10 cellular contexts compared by ENCODE assay signal in the genomic region with DNA sequence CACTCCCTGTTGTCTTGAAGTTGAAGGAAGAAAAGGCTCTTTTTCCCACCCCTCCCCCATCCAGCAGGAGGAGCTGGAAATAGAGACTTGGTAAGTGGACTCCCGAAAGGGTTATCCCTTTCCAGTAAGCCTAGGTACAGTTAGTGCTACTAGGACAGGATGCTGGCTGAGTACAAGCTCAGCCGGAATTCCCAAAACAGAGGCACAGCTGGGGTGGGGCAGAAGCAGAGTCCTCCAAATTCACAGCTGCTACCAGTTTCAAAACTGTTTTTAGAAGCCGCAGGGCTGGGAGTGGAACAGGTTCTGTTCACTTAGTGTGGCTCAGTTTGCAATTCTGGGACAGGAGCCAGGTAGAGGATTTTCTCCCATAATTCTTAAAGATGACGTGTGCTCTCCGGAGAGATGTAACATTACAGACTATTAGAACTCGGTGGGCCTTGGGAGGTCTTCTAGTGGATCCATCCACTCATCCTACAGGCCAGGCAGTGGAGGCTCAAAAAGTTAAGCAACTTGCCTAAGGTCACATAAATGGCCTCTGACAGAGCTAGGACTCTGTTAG. TPM values are rescaled to one million over a fixed set of nuclear protein-coding genes. Genes with fewer than 3 reads are reported as not detected.
DNase-seq lines count a peak whose midpoint lies in the region; ATAC-seq, FAIRE-seq and TF ChIP-seq lines count a peak whose summit lies in the region.
"Had no signal": no experiment of that assay in that cellular context is flagged by ENCODE, and none has a peak within 500 bp of the region (broad histone marks: within the 10 kb centered on the region; RNA-seq: fewer than 3 reads in every experiment).

No MANE protein-coding gene starts in this region.

- DNase-seq in H54 (ENCODE audit: insufficient read length, low spot score) (peak; percentile 15), adipocyte (ENCODE audit: low read depth) (peak; percentile 95), hepatocyte (ENCODE audit: low spot score) (peak; percentile 40), skeletal muscle cell (ENCODE audit: low read depth) (peak; percentile 96), NCI-H446 (lab: John Stamatoyannopoulos, UW) (no peak), GM13976 (ENCODE audit: low spot score) (no peak)
- DNase-seq: NCI-H146 had no signal

- in situ Hi-C loops in GM13976 (cut with MboI; ENCODE audit: low sequenced_read_pairs, unreplicated experiment), result no loop called here

- no peak for TF ChIP-seq POLR2A in H54 (IDR thresholded peaks at IDR 0.05; ENCODE audit: low read depth, low read length)
- no peak for TF ChIP-seq POLR2A in GM18505 (IDR thresholded peaks at IDR 0.05; ENCODE audit: borderline replicate concordance, extremely low read depth, insufficient read depth, insufficient read length)

- no peak for ATAC-seq in GM18505 (IDR thresholded peaks at IDR 0.05; ENCODE audit: unreplicated experiment)
- ATAC-seq in GM19397 (IDR thresholded peaks at IDR 0.05; ENCODE audit: unreplicated experiment), result no peak

- FAIRE-seq in H54 (lab: Jason Lieb, UNC), result peak; percentile 68

- no peaks in the 10 kb centered on the region for H4K20me1 ChIP-seq in hepatocyte (ENCODE audit: insufficient read depth, poor library complexity, severe bottlenecking)

- no peaks in the 10 kb centered on the region for H3K9me2 ChIP-seq in hepatocyte (replicated peaks; ENCODE audit: insufficient read depth)

- H3K9me3 ChIP-seq in adipocyte (ENCODE audit: control insufficient read depth, low read length) (no peaks in the 10 kb centered on the region), hepatocyte (ENCODE audit: low read depth) (no peaks in the 10 kb centered on the region)

- peak overlapping the region; percentile 71 for H3K4me2 ChIP-seq in hepatocyte

- H3K27ac ChIP-seq in hepatocyte, result peak overlapping the region; percentile 89

- WGBS in hepatocyte (ENCODE audit: low lambda C conversion rate, missing lambda C conversion rate), result 39% methylated on average over 6 of the region's 6 CpGs

- H3K36me3 ChIP-seq in adipocyte (ENCODE audit: control insufficient read depth, insufficient read depth, low read length, severe bottlenecking) (no peaks in the 10 kb centered on the region), hepatocyte (replicated peaks; ENCODE audit: insufficient read depth, low read depth) (no peaks in the 10 kb centered on the region)

- peak overlapping the region; percentile 11 for H3K9ac ChIP-seq in adipocyte (ENCODE audit: low read length)

- no peaks in the 10 kb centered on the region for H3K27me3 ChIP-seq in adipocyte (replicated peaks; ENCODE audit: control insufficient read depth, insufficient read depth, low read length)
- H3K27me3 ChIP-seq in hepatocyte, result no peaks in the 10 kb centered on the region

- H2AFZ ChIP-seq in hepatocyte, result peak overlapping the region; percentile 5

- H3K4me3 ChIP-seq in adipocyte (ENCODE audit: low read length) (peak overlapping the region; percentile 39), hepatocyte (no peak overlapping the region), skeletal muscle cell (ENCODE audit: low read depth, low read length) (no peak overlapping the region)
- H3K4me3 ChIP-seq: GM12878 had no signal

- no peaks in the 10 kb centered on the region for H3K79me2 ChIP-seq in hepatocyte

- TF ChIP-seq CTCF in hepatocyte (IDR thresholded peaks at IDR 0.05; ENCODE audit: poor library complexity), result no peak
- no peak for TF ChIP-seq CTCF in GM13976 (IDR thresholded peaks at IDR 0.05; ENCODE audit: borderline replicate concordance, control extremely low read depth, extremely low read depth, insufficient read depth, missing control alignments)

- H3K4me1 ChIP-seq in adipocyte (ENCODE audit: control insufficient read depth, insufficient read depth, low read length) (peaks cover 36% of the 10 kb centered on the region), hepatocyte (ENCODE audit: insufficient read depth) (peaks cover 26% of the 10 kb centered on the region)

RNA-seq across cellular contexts. Expression of a gene that starts 19.0 kb away (rescaled TPM):
- 86.5 and 112 TPM in 2 replicates for total RNA-seq in hepatocyte
- polyA plus RNA-seq in hepatocyte, result 33.1 and 54.0 TPM in 2 replicates

Comparison
In these comparisons a context has a peak if more than half of its experiments do, and no peak if none do; other contexts are left out.
1. DNase-seq: peak in H54 (single experiment), adipocyte (single experiment), hepatocyte (single experiment) and skeletal muscle cell (single experiment); none in NCI-H446 (0 of 2) and GM13976 (single experiment).